In genomic region chr1:223363856-223364684, GRCh38 we compare ENCODE assay signal across 8 cellular contexts.
DNase-seq lines count a peak whose midpoint lies in the region; TF ChIP-seq lines count a peak whose summit lies in the region.

A gene with protein sequence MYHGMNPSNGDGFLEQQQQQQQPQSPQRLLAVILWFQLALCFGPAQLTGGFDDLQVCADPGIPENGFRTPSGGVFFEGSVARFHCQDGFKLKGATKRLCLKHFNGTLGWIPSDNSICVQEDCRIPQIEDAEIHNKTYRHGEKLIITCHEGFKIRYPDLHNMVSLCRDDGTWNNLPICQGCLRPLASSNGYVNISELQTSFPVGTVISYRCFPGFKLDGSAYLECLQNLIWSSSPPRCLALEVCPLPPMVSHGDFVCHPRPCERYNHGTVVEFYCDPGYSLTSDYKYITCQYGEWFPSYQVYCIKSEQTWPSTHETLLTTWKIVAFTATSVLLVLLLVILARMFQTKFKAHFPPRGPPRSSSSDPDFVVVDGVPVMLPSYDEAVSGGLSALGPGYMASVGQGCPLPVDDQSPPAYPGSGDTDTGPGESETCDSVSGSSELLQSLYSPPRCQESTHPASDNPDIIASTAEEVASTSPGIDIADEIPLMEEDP (minus strand): TSS chr1:223364176. CDS start chr1:223363425, 751 bp downstream.

- in situ Hi-C loops in astrocyte of the spinal cord (cut with HindIII; ENCODE audit: low sequenced_read_pairs): no loop called here

- peak within 1 kb of the TSS; percentile 21 for H3K4me3 ChIP-seq in astrocyte of the spinal cord (ENCODE audit: low read depth, low read length)

- no peak for TF ChIP-seq CTCF in astrocyte of the spinal cord (IDR thresholded peaks at IDR 0.05; ENCODE audit: low read depth, low read length)

- DNase-seq in SIG-M5 treated with dmso at 0.1 percent for 504 hours (lab: John Stamatoyannopoulos, UW; ENCODE audit: unreplicated experiment) (peak; percentile 43), SIG-M5 (lab: John Stamatoyannopoulos, UW) (no peak), NAMALWA (ENCODE audit: low spot score) (peak; percentile 43), T-helper 2 cell (peak; percentile 33 to 81 (median 66)), astrocyte of the spinal cord (ENCODE audit: low read depth, low spot score) (no peak), islet precursor cell (peak; percentile 76), dedifferentiated amniotic fluid mesenchymal stem cell (ENCODE audit: extremely low spot score) (no peak)
- DNase-seq in stimulated activated CD4-positive, alpha-beta T cell treated with anti-CD3 and anti-CD28 coated beads, Interleukin-12 subunit alpha, Interleukin-12 subunit beta, amount 100 ng/mL, for 4 hours: peak; percentile 63

Comparison
In these comparisons a context has a peak if more than half of its experiments do, and no peak if none do; other contexts are left out.
1. DNase-seq: peak in SIG-M5 treated with dmso at 0.1 percent for 504 hours (single experiment), NAMALWA (single experiment), T-helper 2 cell (5 of 5), islet precursor cell (single experiment) and stimulated activated CD4-positive, alpha-beta T cell treated with anti-CD3 and anti-CD28 coated beads, Interleukin-12 subunit alpha, Interleukin-12 subunit beta, amount 100 ng/mL, for 4 hours (single experiment); none in SIG-M5 (single experiment), astrocyte of the spinal cord (single experiment) and dedifferentiated amniotic fluid mesenchymal stem cell (single experiment).